ENCODE assay signal across 8 cellular contexts in genomic region chr6:44253307-44254101, GRCh38. TPM values are rescaled to one million over a fixed set of nuclear protein-coding genes. Genes with fewer than 3 reads are reported as not detected.
DNase-seq lines count a peak whose midpoint lies in the region; ATAC-seq and TF ChIP-seq lines count a peak whose summit lies in the region.

No MANE protein-coding gene starts in this region.

- no peaks in the 10 kb centered on the region for H3K9me3 Mint-ChIP-seq in activated naive CD4-positive, alpha-beta T cell treated with anti-CD3 and anti-CD28 coated beads for 36 hours

- H3K27me3 ChIP-seq in A673 (replicated peaks; ENCODE audit: insufficient read depth, low read depth, low read length, poor library complexity) (no peaks in the 10 kb centered on the region), OCI-LY3 (ENCODE audit: low read depth, low read length) (no peaks in the 10 kb centered on the region), left lung (no peaks in the 10 kb centered on the region), tibial nerve (no peaks in the 10 kb centered on the region)

- H3K9ac ChIP-seq in OCI-LY3 (ENCODE audit: low read length): no peak overlapping the region

- H3K79me2 ChIP-seq in OCI-LY3 (ENCODE audit: low read length): peaks cover 59% of the 10 kb centered on the region

- intact Hi-C loops in A673 (cut with micrococcal nuclease; ENCODE audit: unreplicated experiment): no loop called here
- intact Hi-C loops in activated naive CD4-positive, alpha-beta T cell treated with anti-CD3 and anti-CD28 coated beads for 36 hours (cut with micrococcal nuclease): no loop called here
- intact Hi-C loops in left lung (cut with DNase I): no loop called here

- H3K9me3 ChIP-seq in A673 (ENCODE audit: low read depth, low read length, poor library complexity, severe bottlenecking) (no peaks in the 10 kb centered on the region), OCI-LY3 (ENCODE audit: insufficient read depth, low read length) (no peaks in the 10 kb centered on the region), left lung (no peaks in the 10 kb centered on the region), tibial nerve (no peaks in the 10 kb centered on the region)

- TF ChIP-seq CTCF in A673 (conservative IDR thresholded peaks at IDR 0.05; ENCODE audit: low read depth, low read length) (peak; percentile 65), OCI-LY3 (IDR thresholded peaks at IDR 0.05; ENCODE audit: low read depth, low read length) (peak; percentile 60), left lung (IDR thresholded peaks at IDR 0.05) (peak; percentile 18 to 28), tibial nerve (IDR thresholded peaks at IDR 0.05) (peak in 3 of 5 experiments; percentile 24 to 30 (median 26))

- CTCF ChIA-PET in A673 (lab: Charles Lee): interaction anchor here (0.6 to 1.0 kb wide), 2 partner anchors 9 to 120 kb away, joined by 3 read pairs; no protein-coding TSS in a partner anchor
- CTCF ChIA-PET in activated naive CD4-positive, alpha-beta T cell treated with anti-CD3 and anti-CD28 coated beads for 36 hours (lab: Charles Lee): interaction anchor here (1.0 to 6.0 kb wide), 4 partner anchors 8 to 80 kb away, joined by 3 to 66 read pairs (median 4); partner anchors contain the start of gene HSP90AB1

- WGBS in tibial nerve, 2 donors: 66 to 70% methylated on average over 10 of the region's 10 CpGs

- H3K4me3 ChIP-seq in A673 (ENCODE audit: low read depth, low read length, poor library complexity, severe bottlenecking) (no peak overlapping the region), OCI-LY3 (ENCODE audit: low read length) (no peak overlapping the region), left lung (no peak overlapping the region), tibial nerve (no peak overlapping the region)

- POLR2A ChIA-PET in A673 (lab: Charles Lee; ENCODE audit: low non-redundant PET): no interaction called here

- TSS peak; percentile 17 for BruUV-seq in A673 (replicated peaks; lab: Mats Ljungman, UMichigan)

- DNase-seq in A673 (ENCODE audit: low spot score): peak; percentile 79
- DNase-seq in GDM1 (lab: John Stamatoyannopoulos, UW): peak; percentile 16
- peak; percentile 77 for DNase-seq in activated naive CD4-positive, alpha-beta T cell treated with anti-CD3 and anti-CD28 coated beads for 36 hours
- DNase-seq in left lung: peak in 1 of 2 donors; percentile 25
- no peak for DNase-seq in tibial nerve (ENCODE audit: low spot score in 2 of 2)
- DNase-seq in GF-D8 (lab: John Stamatoyannopoulos, UW): no peak

- no peak overlapping the region for H3K4me3 Mint-ChIP-seq in activated naive CD4-positive, alpha-beta T cell treated with anti-CD3 and anti-CD28 coated beads for 36 hours

- H3K27me3 Mint-ChIP-seq in activated naive CD4-positive, alpha-beta T cell treated with anti-CD3 and anti-CD28 coated beads for 36 hours (ENCODE audit: low read depth): no peaks in the 10 kb centered on the region

- H3K36me3 ChIP-seq in A673 (ENCODE audit: insufficient read depth, low read length, poor library complexity, severe bottlenecking): peaks cover 67% of the 10 kb centered on the region
- H3K36me3 ChIP-seq in OCI-LY3 (replicated peaks; ENCODE audit: low read depth, low read length): peaks cover 69% of the 10 kb centered on the region
- H3K36me3 ChIP-seq in left lung: peaks cover 5 to 75% of the 10 kb centered on the region in 2 donors
- H3K36me3 ChIP-seq in tibial nerve: peaks cover 6 to 73% (median 27%) of the 10 kb centered on the region in 3 donors

- TF ChIP-seq EP300 in tibial nerve (IDR thresholded peaks at IDR 0.05): no peak

- no peak overlapping the region for H3K4me2 ChIP-seq in OCI-LY3 (ENCODE audit: low read length)

- no peak overlapping the region for H2AFZ ChIP-seq in OCI-LY3 (ENCODE audit: low read depth, low read length)

- peaks cover 54% of the 10 kb centered on the region for H3K36me3 Mint-ChIP-seq in activated naive CD4-positive, alpha-beta T cell treated with anti-CD3 and anti-CD28 coated beads for 36 hours (ENCODE audit: low read depth)

- H3K4me1 ChIP-seq in A673 (ENCODE audit: insufficient read depth, low read length, poor library complexity, severe bottlenecking) (peaks cover 30% of the 10 kb centered on the region), OCI-LY3 (ENCODE audit: low read length) (peaks cover 35% of the 10 kb centered on the region), left lung (peaks cover 25 to 91% of the 10 kb centered on the region in 2 donors), tibial nerve (peaks cover 0 to 82% (median 25%) of the 10 kb centered on the region in 4 donors)

- TF ChIP-seq POLR2A in tibial nerve (IDR thresholded peaks at IDR 0.05): no peak

- H3K27ac ChIP-seq in A673 (ENCODE audit: low read depth, low read length, poor library complexity, severe bottlenecking): no peak overlapping the region
- no peak overlapping the region for H3K27ac ChIP-seq in OCI-LY3 (ENCODE audit: low read length)
- no peak overlapping the region for H3K27ac ChIP-seq in left lung
- peak overlapping the region in 1 of 4 donors; percentile 4 for H3K27ac ChIP-seq in tibial nerve

- H3K4me1 Mint-ChIP-seq in activated naive CD4-positive, alpha-beta T cell treated with anti-CD3 and anti-CD28 coated beads for 36 hours (ENCODE audit: low read depth): peaks cover 82% of the 10 kb centered on the region

- ATAC-seq in left lung (no peak), HG03520 (IDR thresholded peaks at IDR 0.05; ENCODE audit: unreplicated experiment) (no peak)

- H3K27ac Mint-ChIP-seq in activated naive CD4-positive, alpha-beta T cell treated with anti-CD3 and anti-CD28 coated beads for 36 hours: peak overlapping the region; percentile 62

- H4K20me1 ChIP-seq in OCI-LY3 (ENCODE audit: insufficient read depth, low read length): peaks cover 59% of the 10 kb centered on the region

RNA-seq across cellular contexts. Expression of gene SLC35B2, which starts 3.8 kb away (rescaled TPM):
- 45.8 and 52.0 TPM in 2 replicates for total RNA-seq in A673 (2021)
- 1 to 10 TPM; 7.2 to 7.3 TPM for total RNA-seq in activated naive CD4-positive, alpha-beta T cell treated with anti-CD3 and anti-CD28 coated beads for 36 hours
- 10 to 100 TPM; 43.7 to 50.0 TPM for total RNA-seq in left lung
- total RNA-seq in tibial nerve: 10 to 100 TPM; 28.0 to 34.1 (median 33.1) TPM

RNA-seq across cellular contexts. Expression of gene HSP90AB1, which starts 6.6 kb away (rescaled TPM):
- total RNA-seq in A673 (2021) (1,472 and 1,581 TPM in 2 replicates), left lung (100 to 1,000 TPM; 726 to 810 TPM), tibial nerve (100 to 1,000 TPM; 485 to 580 (median 543) TPM)
- total RNA-seq in activated naive CD4-positive, alpha-beta T cell treated with anti-CD3 and anti-CD28 coated beads for 36 hours: 1,000 to 10,000 TPM; 1,951 to 2,044 TPM

RNA-seq across cellular contexts. Expression of gene NFKBIE, which starts 11.8 kb away (rescaled TPM):
- total RNA-seq in A673 (2021) (5.2 and 10.5 TPM in 2 replicates), left lung (10 to 100 TPM; 12.1 to 19.3 TPM), tibial nerve (10 to 100 TPM; 12.7 to 20.7 (median 16.0) TPM)
- 1 to 10 TPM; 9.1 to 9.6 TPM for total RNA-seq in activated naive CD4-positive, alpha-beta T cell treated with anti-CD3 and anti-CD28 coated beads for 36 hours

RNA-seq across cellular contexts. Expression of gene TMEM151B, which starts 16.7 kb away (rescaled TPM):
- total RNA-seq in A673 (2021) (8.7 and 9.9 TPM in 2 replicates), left lung (not detected), tibial nerve (under 1 TPM in 1 of 4 donors, not detected in 3; 0.42 TPM)
- not detected for total RNA-seq in activated naive CD4-positive, alpha-beta T cell treated with anti-CD3 and anti-CD28 coated beads for 36 hours

RNA-seq across cellular contexts. Expression of gene SLC29A1, which starts 30.1 kb away (rescaled TPM):
- total RNA-seq in A673 (2021): 92.5 and 108 TPM in 2 replicates
- 10 to 100 TPM; 32.7 to 33.4 TPM for total RNA-seq in activated naive CD4-positive, alpha-beta T cell treated with anti-CD3 and anti-CD28 coated beads for 36 hours
- total RNA-seq in left lung: 10 to 100 TPM; 46.8 to 48.2 TPM
- 10 to 100 TPM; 51.4 to 83.1 (median 63.8) TPM for total RNA-seq in tibial nerve

Comparison
In these comparisons a context has a peak if more than half of its experiments do, and no peak if none do; other contexts are left out.
1. DNase-seq: peak in A673 (single experiment), GDM1 (single experiment) and activated naive CD4-positive, alpha-beta T cell treated with anti-CD3 and anti-CD28 coated beads for 36 hours (single experiment); none in tibial nerve (0 of 2) and GF-D8 (single experiment).
2. Peak in every context shown above with its lines, with median percentiles within 50 percentile points of each other: CTCF ChIP-seq.